In genomic region chr3:71064976-71065763, GRCh38 we compare ENCODE assay signal across 8 cellular contexts.
DNase-seq lines count a peak whose midpoint lies in the region; ATAC-seq and TF ChIP-seq lines count a peak whose summit lies in the region.

No MANE protein-coding gene starts in this region.

- no peak overlapping the region for H3K4ac ChIP-seq in H9 (ENCODE audit: low read depth, low read length)

- peaks cover 17% of the 10 kb centered on the region for H3K23me2 ChIP-seq in H9 (ENCODE audit: insufficient read length, low read depth, low read length, poor library complexity, severe bottlenecking)

- no peak overlapping the region for H3K56ac ChIP-seq in H9 (ENCODE audit: insufficient read length, low read depth, low read length)

- H3K9ac ChIP-seq in H9 (ENCODE audit: extremely low read depth, insufficient read length, low read length) (peak overlapping the region; percentile 75), subcutaneous abdominal adipose tissue (ENCODE audit: low read length in 5 of 5) (peak overlapping the region; percentile 76 to 94 (median 85))

- H3K4me2 ChIP-seq in H9 (ENCODE audit: insufficient read depth, insufficient read length, low read length) = peak overlapping the region; percentile 98

- H3K27ac Mint-ChIP-seq in CD4-positive, CD25-positive, alpha-beta regulatory T cell = peak overlapping the region; percentile 97 to 99 (median 97)
- peak overlapping the region in 2 of 3 experiments; percentile 51 to 97; a peak in 3 of 7 replicates for H3K27ac Mint-ChIP-seq in H9
- peak overlapping the region in 5 of 6 donors; percentile 98 to 99 (median 99) for H3K27ac Mint-ChIP-seq in naive B cell

- no peak overlapping the region for H4K5ac ChIP-seq in H9 (ENCODE audit: insufficient read length, low read depth, low read length)

- H3K14ac ChIP-seq in H9 (ENCODE audit: insufficient read depth, low read length) = peak overlapping the region; percentile 72; the same call in 1 of the 2 replicates

- no peak for TF ChIP-seq POLR2A in esophagus muscularis mucosa (IDR thresholded peaks at IDR 0.05; ENCODE audit: low read depth)

- H3K4me1 Mint-ChIP-seq in CD4-positive, CD25-positive, alpha-beta regulatory T cell = peaks cover 38 to 67% (median 59%) of the 10 kb centered on the region in 4 donors
- H3K4me1 Mint-ChIP-seq in H9 (peaks cover 60 to 62% of the 10 kb centered on the region in 2 experiments), naive B cell (peaks cover 31 to 65% (median 63%) of the 10 kb centered on the region in 3 donors)

- no peak overlapping the region for H2BK5ac ChIP-seq in H9 (ENCODE audit: insufficient read length, low read length)

- no peaks in the 10 kb centered on the region for H4K20me1 ChIP-seq in H9 (ENCODE audit: control insufficient read depth, insufficient read depth, insufficient read length)

- H2BK12ac ChIP-seq in H9 (ENCODE audit: insufficient read length, low read depth, low read length) = no peak overlapping the region

- no peak overlapping the region for H3T11ph ChIP-seq in H9 (ENCODE audit: low read length)

- H3K18ac ChIP-seq in H9 (ENCODE audit: insufficient read length, low read depth, low read length) = peak overlapping the region; percentile 4

- no peak overlapping the region for H2AK5ac ChIP-seq in H9 (ENCODE audit: insufficient read length, low read length)

- H3K4me1 ChIP-seq in CD4-positive, CD25-positive, alpha-beta regulatory T cell (ENCODE audit: control insufficient read depth, insufficient read depth, low read length, poor library complexity, severe bottlenecking) = peaks cover 87% of the 10 kb centered on the region
- H3K4me1 ChIP-seq in H9 (ENCODE audit: insufficient read depth, low read length) = peaks cover 6% of the 10 kb centered on the region; the same call in 1 of the 2 replicates
- H3K4me1 ChIP-seq in esophagus muscularis mucosa = peaks cover 45 to 63% (median 56%) of the 10 kb centered on the region in 4 donors
- H3K4me1 ChIP-seq in subcutaneous abdominal adipose tissue (ENCODE audit: control insufficient read depth in 5 of 5, insufficient read depth in 5 of 5, low read length in 5 of 5) = peaks cover 2 to 74% (median 68%) of the 10 kb centered on the region in 5 donors

- no peak overlapping the region for H2BK120ac ChIP-seq in H9 (ENCODE audit: low read depth, low read length, poor library complexity, severe bottlenecking)

- no peak overlapping the region for H2BK20ac ChIP-seq in H9 (ENCODE audit: low read depth, low read length, poor library complexity, severe bottlenecking)

- H3K79me2 ChIP-seq in H9 (ENCODE audit: insufficient read depth, low read length) = no peaks in the 10 kb centered on the region; the same call in 1 of the 2 replicates

- TF ChIP-seq CTCF in H9 (conservative IDR thresholded peaks at IDR 0.05) (no peak), esophagus muscularis mucosa (IDR thresholded peaks at IDR 0.05) (no peak)

- peaks cover 0 to 2% (median 0%) of the 10 kb centered on the region in 7 donors for H3K9me3 Mint-ChIP-seq in CD4-positive, CD25-positive, alpha-beta regulatory T cell
- H3K9me3 Mint-ChIP-seq in H9 (no peaks in the 10 kb centered on the region), naive B cell (no peaks in the 10 kb centered on the region)

- H2BK15ac ChIP-seq in H9 (ENCODE audit: low read depth, low read length) = no peak overlapping the region

- intact Hi-C loops in esophagus muscularis mucosa (cut with DNase I) = loop anchor here (2.0 to 10.0 kb wide), 7 partner anchors 37 to 517 kb away; partner anchors contain the start of gene FOXP1

- H2AFZ ChIP-seq in H9 (ENCODE audit: low read length) = peak overlapping the region; percentile 54

- H3K23ac ChIP-seq in H9 (ENCODE audit: insufficient read length, low read depth, low read length) = no peak overlapping the region

- H3K4me3 Mint-ChIP-seq in CD4-positive, CD25-positive, alpha-beta regulatory T cell = peak overlapping the region in 3 of 4 donors; percentile 94 to 98 (median 97)
- H3K4me3 Mint-ChIP-seq in H9 (peak overlapping the region; percentile 68 to 88), naive B cell (peak overlapping the region in 6 of 8 donors; percentile 90 to 98 (median 96))

- H4K8ac ChIP-seq in H9 (replicated peaks; ENCODE audit: insufficient read length, low read depth, low read length) = no peak overlapping the region

- no peaks in the 10 kb centered on the region for H3K27me3 Mint-ChIP-seq in CD4-positive, CD25-positive, alpha-beta regulatory T cell
- H3K27me3 Mint-ChIP-seq in H9 (ENCODE audit: low read depth) (peaks cover 13% of the 10 kb centered on the region), naive B cell (no peaks in the 10 kb centered on the region)

- H4K91ac ChIP-seq in H9 (ENCODE audit: insufficient read length, low read depth, low read length) = no peak overlapping the region

- WGBS in H9 (ENCODE audit: extremely low coverage, insufficient read length, low lambda C conversion rate) = no CpG with 5 or more reads among the region's 79 CpGs
- under 1% methylated on average over 33 of the region's 79 CpGs for WGBS in esophagus muscularis mucosa

- H3K79me1 ChIP-seq in H9 (ENCODE audit: insufficient read depth, low read depth, low read length, poor library complexity, severe bottlenecking) = no peaks in the 10 kb centered on the region

- no peaks in the 10 kb centered on the region for H3K36me3 ChIP-seq in CD4-positive, CD25-positive, alpha-beta regulatory T cell (ENCODE audit: control insufficient read depth, insufficient read depth, low read length)
- H3K36me3 ChIP-seq in esophagus muscularis mucosa (no peaks in the 10 kb centered on the region), subcutaneous abdominal adipose tissue (ENCODE audit: control insufficient read depth in 5 of 5, insufficient read depth in 5 of 5, low read length in 5 of 5) (no peaks in the 10 kb centered on the region)

- peak; percentile 45 to 50 for ATAC-seq in CD4-positive, CD25-positive, alpha-beta regulatory T cell (ENCODE audit: low read depth in 2 of 2)
- ATAC-seq in naive B cell (ENCODE audit: low read depth in 2 of 2) (peak; percentile 55 to 56), GM21447 (IDR thresholded peaks at IDR 0.05; ENCODE audit: unreplicated experiment) (no peak)

- H3K4me3 ChIP-seq in CD4-positive, CD25-positive, alpha-beta regulatory T cell (ENCODE audit: low read depth, low read length) = peak overlapping the region; percentile 94
- H3K4me3 ChIP-seq in esophagus muscularis mucosa = peak overlapping the region; percentile 68 to 75 (median 72)
- H3K4me3 ChIP-seq in subcutaneous abdominal adipose tissue (ENCODE audit: low read depth in 1 of 5, low read length in 5 of 5) = peak overlapping the region; percentile 69 to 94 (median 88)

- peak; percentile 67 to 72 (median 70) for DNase-seq in CD4-positive, CD25-positive, alpha-beta regulatory T cell
- DNase-seq in H9 = peak; percentile 61
- peak; percentile 37 to 42 for DNase-seq in NOMO-1 (lab: John Stamatoyannopoulos, UW; ENCODE audit: unreplicated experiment in 2 of 2)
- peak; percentile 72 to 74 for DNase-seq in activated T-cell treated with anti-CD3 and anti-CD28 coated beads, Interleukin-2, amount 50 U/mL, for 48 hours
- DNase-seq in esophagus muscularis mucosa (ENCODE audit: extremely low spot score) = no peak
- DNase-seq in naive B cell = peak; percentile 82

- H3K36me3 Mint-ChIP-seq in CD4-positive, CD25-positive, alpha-beta regulatory T cell = peaks cover 3% of the 10 kb centered on the region
- no peaks in the 10 kb centered on the region for H3K36me3 Mint-ChIP-seq in H9 (ENCODE audit: insufficient read depth in 1 of 3, low read depth in 3 of 3)
- H3K36me3 Mint-ChIP-seq in naive B cell = no peaks in the 10 kb centered on the region

- no peaks in the 10 kb centered on the region for H3K9me3 ChIP-seq in CD4-positive, CD25-positive, alpha-beta regulatory T cell (ENCODE audit: control insufficient read depth in 2 of 2, low read length in 2 of 2)
- H3K9me3 ChIP-seq in H9 (ENCODE audit: control insufficient read depth, low read depth, low read length) (no peaks in the 10 kb centered on the region), esophagus muscularis mucosa (no peaks in the 10 kb centered on the region), subcutaneous abdominal adipose tissue (ENCODE audit: control insufficient read depth in 5 of 5, low read length in 5 of 5) (no peaks in the 10 kb centered on the region)

- no peaks in the 10 kb centered on the region for H3K27me3 ChIP-seq in CD4-positive, CD25-positive, alpha-beta regulatory T cell (ENCODE audit: control insufficient read depth, insufficient read depth, low read length)
- H3K27me3 ChIP-seq in H9 (ENCODE audit: insufficient read depth, low read length) = no peaks in the 10 kb centered on the region
- no peaks in the 10 kb centered on the region for H3K27me3 ChIP-seq in esophagus muscularis mucosa
- H3K27me3 ChIP-seq in subcutaneous abdominal adipose tissue (ENCODE audit: control insufficient read depth in 5 of 5, insufficient read depth in 4 of 5, low read length in 5 of 5) = no peaks in the 10 kb centered on the region

- peak overlapping the region; percentile 96 for H3K27ac ChIP-seq in CD4-positive, CD25-positive, alpha-beta regulatory T cell (ENCODE audit: insufficient read depth, low read length, poor library complexity, severe bottlenecking)
- no peak overlapping the region for H3K27ac ChIP-seq in H9 (ENCODE audit: insufficient read length, low read depth, low read length)
- peak overlapping the region; percentile 92 to 98 (median 98) for H3K27ac ChIP-seq in esophagus muscularis mucosa (replicated peaks in 1 of 4)
- H3K27ac ChIP-seq in subcutaneous abdominal adipose tissue (ENCODE audit: low read depth, low read length) = peak overlapping the region; percentile 93

- no peak for TF ChIP-seq EP300 in esophagus muscularis mucosa (IDR thresholded peaks at IDR 0.05)
